Comparison of ENCODE assay signal across 24 cellular contexts in the genomic region with DNA sequence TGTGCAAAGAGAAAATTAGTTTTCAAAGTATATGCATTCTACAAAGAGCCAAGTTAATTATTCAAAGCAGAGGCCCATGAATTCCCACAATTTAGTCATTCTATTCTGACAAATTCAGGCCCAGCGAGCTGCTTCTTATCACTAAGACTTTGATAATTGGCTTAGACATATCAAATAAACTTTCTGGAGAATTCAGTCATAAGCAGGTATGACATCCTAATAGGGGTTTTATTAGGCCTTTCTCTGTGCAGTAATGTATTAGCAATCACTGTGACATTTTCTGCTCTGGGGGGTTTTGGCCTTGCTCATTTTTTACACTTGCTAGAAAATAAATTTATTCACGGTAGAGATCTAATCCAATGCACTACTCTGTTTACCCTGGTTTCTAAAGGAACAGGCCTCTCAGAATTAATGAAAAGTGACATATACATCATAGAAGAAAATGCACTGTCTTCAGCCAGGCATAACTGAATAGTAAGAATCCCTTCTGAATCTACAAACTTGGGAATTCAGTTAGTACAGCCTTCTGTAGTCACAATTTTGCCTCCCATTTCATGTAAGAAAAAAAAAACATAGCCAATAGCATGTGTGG.
A peak's percentile ranks its signal among the peaks of the same experiment; 100 is the strongest.
DNase-seq lines count a peak whose midpoint lies in the region; ATAC-seq, FAIRE-seq and TF ChIP-seq lines count a peak whose summit lies in the region.
"Had no signal": no experiment of that assay in that cellular context is flagged by ENCODE, and none has a peak within 500 bp of the region (broad histone marks: within the 10 kb centered on the region; RNA-seq: fewer than 3 reads in every experiment).

No MANE protein-coding gene starts in this region.

- no peak for TF ChIP-seq CTCF in BE2C (IDR thresholded peaks at IDR 0.05; ENCODE audit: low read depth, low read length)
- no peak for TF ChIP-seq CTCF in neural cell (IDR thresholded peaks at IDR 0.05; ENCODE audit: poor library complexity, severe bottlenecking)
- no peak for TF ChIP-seq CTCF in mammary epithelial cell (conservative IDR thresholded peaks at IDR 0.05 in 1 of 2, IDR thresholded peaks at IDR 0.05 in 1 of 2; ENCODE audit: extremely low read depth in 1 of 2, insufficient read depth in 1 of 2, low read depth in 1 of 2, low read length in 2 of 2)

- H3K9me3 ChIP-seq in BE2C = no peaks in the 10 kb centered on the region
- peaks cover 5% of the 10 kb centered on the region for H3K9me3 ChIP-seq in neural cell (ENCODE audit: low read length)
- no peaks in the 10 kb centered on the region for H3K9me3 ChIP-seq in mammary epithelial cell (replicated peaks; ENCODE audit: insufficient read depth, low read length)
- H3K9me3 ChIP-seq: Caco-2 had no signal

- H3K79me2 ChIP-seq in neural cell (replicated peaks; ENCODE audit: insufficient read depth, low read length) (no peaks in the 10 kb centered on the region), mammary epithelial cell (ENCODE audit: insufficient read depth, low read length) (no peaks in the 10 kb centered on the region)

- no peak overlapping the region for H3K9ac ChIP-seq in neural cell (ENCODE audit: low read length)
- no peak overlapping the region for H3K9ac ChIP-seq in mammary epithelial cell (ENCODE audit: insufficient read depth, low read length)
- H3K9ac ChIP-seq: BLaER1 treated with 17β-estradiol and CSF1 and Interleukin-3, amounts not matched to agents 10 nM and 100 nM had no signal

- no TSS peak for BruUV-seq in mammary epithelial cell (replicated peaks; lab: Mats Ljungman, UMichigan)

- no peaks in the 10 kb centered on the region for H3K36me3 ChIP-seq in BE2C
- H3K36me3 ChIP-seq in neural cell (ENCODE audit: insufficient read depth, low read length) = no peaks in the 10 kb centered on the region
- no peaks in the 10 kb centered on the region for H3K36me3 ChIP-seq in mammary epithelial cell (ENCODE audit: insufficient read depth, low read length)
- H3K36me3 ChIP-seq: BLaER1 treated with 17β-estradiol and CSF1 and Interleukin-3, amounts not matched to agents 10 nM and 100 nM had no signal

- TF ChIP-seq RAD21 in neural cell (conservative IDR thresholded peaks at IDR 0.05) = no peak

- H3K27me3 ChIP-seq in BE2C = no peaks in the 10 kb centered on the region
- no peaks in the 10 kb centered on the region for H3K27me3 ChIP-seq in neural cell (ENCODE audit: insufficient read depth, low read depth, low read length)
- no peaks in the 10 kb centered on the region for H3K27me3 ChIP-seq in mammary epithelial cell (ENCODE audit: insufficient read depth, low read length)
- H3K27me3 ChIP-seq: BLaER1 treated with 17β-estradiol and CSF1 and Interleukin-3, amounts not matched to agents 10 nM and 100 nM had no signal

- H4K20me1 ChIP-seq in neural cell (ENCODE audit: insufficient read depth) = no peaks in the 10 kb centered on the region
- H4K20me1 ChIP-seq in mammary epithelial cell (ENCODE audit: insufficient read depth, low read length) = no peaks in the 10 kb centered on the region
- H4K20me1 ChIP-seq: BLaER1 treated with 17β-estradiol and CSF1 and Interleukin-3, amounts not matched to agents 10 nM and 100 nM had no signal

- H2AFZ ChIP-seq in neural cell (ENCODE audit: low read depth, low read length) (no peak overlapping the region), mammary epithelial cell (ENCODE audit: low read depth, low read length) (no peak overlapping the region)

- DNase-seq in BE2C (peak; percentile 13), SK-N-DZ (ENCODE audit: low spot score) (peak; percentile 2), frontal cortex (ENCODE audit: low spot score in 2 of 2) (no peak), mammary epithelial cell (no peak), NCI-H748 treated with DMSO at 0.1 percent for 48 hours (lab: John Stamatoyannopoulos, UW) (no peak)
- DNase-seq: 8988T; ACHN; Caco-2; Calu3; CD4-positive, alpha-beta T cell; CD8-positive, alpha-beta T cell; DMS79 treated with DMSO at 0.1 percent for 48 hours; GF-D8 had no signal

- 86% methylated on average over 2 of the region's 2 CpGs for WGBS in mammary epithelial cell (ENCODE audit: low coverage, missing lambda C conversion rate)

- dilution Hi-C loops in mammary epithelial cell (cut with HindIII; ENCODE audit: low sequenced_read_pairs) = no loop called here

- intact Hi-C loops in mammary epithelial cell (cut with micrococcal nuclease) = no loop called here

- ATAC-seq in SK-N-SH treated with all-trans-retinoic acid at 6 μM for 48 hours = peak; percentile 92
- no peak for ATAC-seq in GM19467 (IDR thresholded peaks at IDR 0.05; ENCODE audit: unreplicated experiment)
- ATAC-seq: CD8-positive, alpha-beta T cell; GM12878 had no signal

- H3K4me3 ChIP-seq in BE2C (ENCODE audit: low read depth, low read length) = no peak overlapping the region
- H3K4me3 ChIP-seq in neural cell (ENCODE audit: low read length) = no peak overlapping the region
- no peak overlapping the region for H3K4me3 ChIP-seq in mammary epithelial cell (replicated peaks in 1 of 3; ENCODE audit: insufficient read depth in 1 of 3, low read depth in 2 of 3, low read length in 3 of 3)
- H3K4me3 ChIP-seq: BLaER1 treated with 17β-estradiol and CSF1 and Interleukin-3, amounts not matched to agents 10 nM and 100 nM; GM12878 had no signal

- in situ Hi-C loops in mammary epithelial cell (cut with MboI; ENCODE audit: low sequenced_read_pairs in 2 of 2) = loop anchor here in 1 of 2 donors (25.0 kb wide), 1 partner anchor 108 kb away; no protein-coding TSS in a partner anchor

- H3F3A ChIP-seq in neural cell (ENCODE audit: insufficient read depth, low read length, poor library complexity, severe bottlenecking) = no peaks in the 10 kb centered on the region

- H3K4me1 ChIP-seq in BE2C (peaks cover 8% of the 10 kb centered on the region; the same call in 1 of the 2 replicates), mammary epithelial cell (ENCODE audit: insufficient read depth, low read length) (no peaks in the 10 kb centered on the region)
- H3K4me1 ChIP-seq: BLaER1 treated with 17β-estradiol and CSF1 and Interleukin-3, amounts not matched to agents 10 nM and 100 nM; Caco-2 had no signal

- no peaks in the 10 kb centered on the region for H3K9me2 ChIP-seq in neural cell (ENCODE audit: insufficient read depth, low read length)

- CTCF ChIA-PET in mammary epithelial cell (lab: Charles Lee; ENCODE audit: low non-redundant PET) = no interaction called here

- peak; percentile 36 for TF ChIP-seq EP300 in neural cell (conservative IDR thresholded peaks at IDR 0.05; ENCODE audit: poor library complexity, severe bottlenecking)

- H3K27ac ChIP-seq in neural cell (ENCODE audit: low read length) (no peak overlapping the region), mammary epithelial cell (ENCODE audit: insufficient read depth, low read depth, low read length) (no peak overlapping the region)
- H3K27ac ChIP-seq: BLaER1 treated with 17β-estradiol and CSF1 and Interleukin-3, amounts not matched to agents 10 nM and 100 nM; C4-2B had no signal

- no peak for FAIRE-seq in frontal cortex (lab: Jason Lieb, UNC)
- FAIRE-seq: A204.1, D721Med, G401.6, GM12878, GM12892, GM18507 had no signal

- H3K4me2 ChIP-seq in neural cell (ENCODE audit: low read length) = peak overlapping the region; percentile 1
- H3K4me2 ChIP-seq in mammary epithelial cell (ENCODE audit: insufficient read depth, low read depth, low read length) = no peak overlapping the region
- H3K4me2 ChIP-seq: BLaER1 treated with 17β-estradiol and CSF1 and Interleukin-3, amounts not matched to agents 10 nM and 100 nM had no signal

TF ChIP-seq in SK-N-SH treated with all-trans-retinoic acid at 6 μM for 48 hours, 23 proteins besides CTCF, POLR2A, EP300 and RAD21 (continues in another document):
- TF ChIP-seq, protein P1, sequence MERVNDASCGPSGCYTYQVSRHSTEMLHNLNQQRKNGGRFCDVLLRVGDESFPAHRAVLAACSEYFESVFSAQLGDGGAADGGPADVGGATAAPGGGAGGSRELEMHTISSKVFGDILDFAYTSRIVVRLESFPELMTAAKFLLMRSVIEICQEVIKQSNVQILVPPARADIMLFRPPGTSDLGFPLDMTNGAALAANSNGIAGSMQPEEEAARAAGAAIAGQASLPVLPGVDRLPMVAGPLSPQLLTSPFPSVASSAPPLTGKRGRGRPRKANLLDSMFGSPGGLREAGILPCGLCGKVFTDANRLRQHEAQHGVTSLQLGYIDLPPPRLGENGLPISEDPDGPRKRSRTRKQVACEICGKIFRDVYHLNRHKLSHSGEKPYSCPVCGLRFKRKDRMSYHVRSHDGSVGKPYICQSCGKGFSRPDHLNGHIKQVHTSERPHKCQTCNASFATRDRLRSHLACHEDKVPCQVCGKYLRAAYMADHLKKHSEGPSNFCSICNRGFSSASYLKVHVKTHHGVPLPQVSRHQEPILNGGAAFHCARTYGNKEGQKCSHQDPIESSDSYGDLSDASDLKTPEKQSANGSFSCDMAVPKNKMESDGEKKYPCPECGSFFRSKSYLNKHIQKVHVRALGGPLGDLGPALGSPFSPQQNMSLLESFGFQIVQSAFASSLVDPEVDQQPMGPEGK (CRISPR knock-in tag; IDR thresholded peaks at IDR 0.05; ENCODE audit: borderline replicate concordance) = peak; percentile 97; the same call in 1 of the 2 replicates
- TF ChIP-seq ZNF565 (CRISPR knock-in tag; conservative IDR thresholded peaks at IDR 0.05; ENCODE audit: low read depth) (no peak), ARNTL (CRISPR knock-in tag; IDR thresholded peaks at IDR 0.05; ENCODE audit: borderline replicate concordance, low read depth) (no peak), ESRRG (CRISPR knock-in tag; IDR thresholded peaks at IDR 0.05) (0 out of 2 replicates have a peak, but pooled peaks have one; percentile 15)

TF ChIP-seq in neural cell, 6 proteins besides CTCF, POLR2A, EP300 and RAD21:
- TF ChIP-seq MXI1 (conservative IDR thresholded peaks at IDR 0.05; ENCODE audit: poor library complexity, severe bottlenecking) = no peak
- TF ChIP-seq EZH2 (IDR thresholded peaks at IDR 0.05; ENCODE audit: borderline replicate concordance, insufficient read depth, low read length, poor library complexity, severe bottlenecking) = no peak
- TF ChIP-seq SMC3 (conservative IDR thresholded peaks at IDR 0.05; ENCODE audit: poor library complexity) = no peak
- no peak for TF ChIP-seq TAF1 (IDR thresholded peaks at IDR 0.05; ENCODE audit: low read depth)
- TF ChIP-seq POLR2AphosphoS5 (IDR thresholded peaks at IDR 0.05) = peak; percentile 31

Comparison
In these comparisons a context has a peak if more than half of its experiments do, and no peak if none do; other contexts are left out.
1. DNase-seq: peak in BE2C (single experiment) and SK-N-DZ (single experiment); none in frontal cortex (0 of 2), mammary epithelial cell (single experiment) and NCI-H748 treated with DMSO at 0.1 percent for 48 hours (single experiment).